Comparison of ENCODE assay signal across 7 cellular contexts in genomic region chr13:94302847-94303565, GRCh38.
DNase-seq lines count a peak whose midpoint lies in the region; ATAC-seq and TF ChIP-seq lines count a peak whose summit lies in the region.
"Not testable (repeated sequence)": the region's sequence is repeated elsewhere in the genome, so short reads cannot be mapped to it uniquely, and the experiment has no call there.

No MANE protein-coding gene starts in this region.

- H4K5ac ChIP-seq in H9 (ENCODE audit: insufficient read length, low read depth, low read length); mesendoderm (ENCODE audit: low read length): not testable (repeated sequence)

- H3K4me3 Mint-ChIP-seq in H9, WTC11: not testable (repeated sequence)
- peak overlapping the region; percentile 24 for H3K4me3 Mint-ChIP-seq in endodermal cell

- H3K9ac ChIP-seq in H9 (ENCODE audit: extremely low read depth, insufficient read length, low read length); endodermal cell (ENCODE audit: extremely low read depth, low read length, poor library complexity, severe bottlenecking); mesendoderm (ENCODE audit: low read length); neuronal stem cell (ENCODE audit: low read depth, low read length, poor library complexity): not testable (repeated sequence)

- H3K4me3 ChIP-seq in endodermal cell (ENCODE audit: low read length); mesendoderm (ENCODE audit: low read length); neuronal stem cell (ENCODE audit: low read length in 2 of 2): not testable (repeated sequence)

- H3K23me2 ChIP-seq in H9 (ENCODE audit: insufficient read length, low read depth, low read length, poor library complexity, severe bottlenecking), result not testable (repeated sequence)

- not testable (repeated sequence) for H2BK12ac ChIP-seq in H9 (ENCODE audit: insufficient read length, low read depth, low read length)
- peak overlapping the region; percentile 10 for H2BK12ac ChIP-seq in neuronal stem cell (ENCODE audit: low read length)

- not testable (repeated sequence) for H3K27me3 ChIP-seq in H9 (ENCODE audit: insufficient read depth, low read length); endodermal cell (ENCODE audit: control insufficient read depth, insufficient read depth, low read length, poor library complexity, severe bottlenecking); mesendoderm (ENCODE audit: insufficient read depth, low read length, poor library complexity); neuronal stem cell (ENCODE audit: control insufficient read depth in 3 of 3, insufficient read depth in 3 of 3, low read depth in 1 of 3, low read length in 3 of 3)

- H3K23ac ChIP-seq in H9 (ENCODE audit: insufficient read length, low read depth, low read length); mesendoderm (ENCODE audit: low read length); neuronal stem cell (ENCODE audit: low read depth, low read length, poor library complexity): not testable (repeated sequence)

- H2BK120ac ChIP-seq in H9 (ENCODE audit: low read depth, low read length, poor library complexity, severe bottlenecking); neuronal stem cell (ENCODE audit: low read depth, low read length): not testable (repeated sequence)
- peak overlapping the region; percentile 39 for H2BK120ac ChIP-seq in mesendoderm (ENCODE audit: low read depth, low read length)

- H3K36me3 Mint-ChIP-seq in H9 (ENCODE audit: insufficient read depth in 1 of 3, low read depth in 3 of 3); WTC11; endodermal cell (ENCODE audit: low read depth): not testable (repeated sequence)

- not testable (repeated sequence) for H4K20me1 ChIP-seq in H9 (ENCODE audit: control insufficient read depth, insufficient read depth, insufficient read length)

- H3K27ac Mint-ChIP-seq in H9 (peak overlapping the region in 2 of 3 experiments; percentile 16 to 33; a peak in 4 of 7 replicates), WTC11 (peak overlapping the region; percentile 89), endodermal cell (peak overlapping the region; percentile 87)

- H4K8ac ChIP-seq in H9 (replicated peaks; ENCODE audit: insufficient read length, low read depth, low read length); mesendoderm (ENCODE audit: low read depth, low read length); neuronal stem cell (ENCODE audit: low read depth, low read length): not testable (repeated sequence)

- not testable (repeated sequence) for H3K4me2 ChIP-seq in H9 (ENCODE audit: insufficient read depth, insufficient read length, low read length); mesendoderm (ENCODE audit: low read length); neuronal stem cell (ENCODE audit: insufficient read depth, low read length, poor library complexity, severe bottlenecking)

- WGBS in H9 (ENCODE audit: extremely low coverage, insufficient read length, low lambda C conversion rate), result no CpG with 5 or more reads among the region's 20 CpGs
- WGBS in endodermal cell (ENCODE audit: insufficient coverage in 1 of 2, insufficient read length in 1 of 2), 2 experiments, result 90 to 98% methylated on average over 12 to 20 of the region's 20 CpGs
- WGBS in mesendoderm (ENCODE audit: extremely low coverage, insufficient coverage, low lambda C conversion rate), result no CpG with 5 or more reads among the region's 20 CpGs
- WGBS in neuronal stem cell (ENCODE audit: extremely low coverage in 2 of 2, insufficient read length in 2 of 2, insufficient replicate concordance in 1 of 2), 2 donors, result no CpG with 5 or more reads among the region's 20 CpGs

- not testable (repeated sequence) for H4K91ac ChIP-seq in H9 (ENCODE audit: insufficient read length, low read depth, low read length); neuronal stem cell (ENCODE audit: low read depth, low read length, poor library complexity)

- not testable (repeated sequence) for H3K4ac ChIP-seq in H9 (ENCODE audit: low read depth, low read length); neuronal stem cell (ENCODE audit: low read length)
- H3K4ac ChIP-seq in mesendoderm (ENCODE audit: low read depth, low read length), result peak overlapping the region; percentile 95

- not testable (repeated sequence) for H3K79me1 ChIP-seq in H9 (ENCODE audit: insufficient read depth, low read depth, low read length, poor library complexity, severe bottlenecking); mesendoderm (ENCODE audit: low read length); neuronal stem cell (ENCODE audit: low read depth, low read length)

- peak; percentile 56 for DNase-seq in H9
- DNase-seq in NCI-H82 (lab: John Stamatoyannopoulos, UW), result peak; percentile 32
- not testable (repeated sequence) for DNase-seq in WTC11 (ENCODE audit: low spot score); neuronal stem cell (ENCODE audit: low spot score)
- peak; percentile 59 for DNase-seq in endodermal cell
- DNase-seq in islet precursor cell, result peak; percentile 63
- DNase-seq in mesendoderm, result peak; percentile 66

- not testable (repeated sequence) for H2BK5ac ChIP-seq in H9 (ENCODE audit: insufficient read length, low read length); mesendoderm (ENCODE audit: low read length); neuronal stem cell (ENCODE audit: low read length)

- not testable (repeated sequence) for H3K9me3 ChIP-seq in H9 (ENCODE audit: control insufficient read depth, low read depth, low read length); endodermal cell (ENCODE audit: control insufficient read depth, low read length); neuronal stem cell (replicated peaks in 1 of 2; ENCODE audit: control insufficient read depth in 2 of 2, insufficient read depth in 1 of 2, low read depth in 1 of 2, low read length in 2 of 2)

- not testable (repeated sequence) for H3T11ph ChIP-seq in H9 (ENCODE audit: low read length)

- H3K4me1 Mint-ChIP-seq in H9 (peaks cover 22 to 28% of the 10 kb centered on the region in 2 experiments), WTC11 (peaks cover 38% of the 10 kb centered on the region), endodermal cell (peaks cover 36% of the 10 kb centered on the region)

- H2BK15ac ChIP-seq in H9 (ENCODE audit: low read depth, low read length); mesendoderm (replicated peaks; ENCODE audit: low read depth); neuronal stem cell (ENCODE audit: low read length): not testable (repeated sequence)

- TF ChIP-seq CTCF in H9 (conservative IDR thresholded peaks at IDR 0.05); WTC11 (IDR thresholded peaks at IDR 0.05); endodermal cell (conservative IDR thresholded peaks at IDR 0.05): not testable (repeated sequence)

- not testable (repeated sequence) for H3K4me1 ChIP-seq in H9 (ENCODE audit: insufficient read depth, low read length); mesendoderm (ENCODE audit: control insufficient read depth, low read depth, low read length); neuronal stem cell (ENCODE audit: control insufficient read depth in 2 of 2, insufficient read depth in 1 of 2, low read depth in 1 of 2, low read length in 2 of 2)
- H3K4me1 ChIP-seq in endodermal cell (ENCODE audit: control insufficient read depth, insufficient read depth, low read length), result peaks cover 33% of the 10 kb centered on the region

- peak; percentile 50 for ATAC-seq in WTC11

- H3K56ac ChIP-seq in H9 (ENCODE audit: insufficient read length, low read depth, low read length), result not testable (repeated sequence)
- peak overlapping the region; percentile 43 for H3K56ac ChIP-seq in mesendoderm (ENCODE audit: low read length)

- CTCF ChIA-PET in WTC11 (lab: Charles Lee), result interaction anchor here (1.2 kb wide), 1 partner anchor 42 kb away, joined by 5 read pairs; no protein-coding TSS in a partner anchor

- H3K14ac ChIP-seq in H9 (ENCODE audit: insufficient read depth, low read length); neuronal stem cell (ENCODE audit: low read length): not testable (repeated sequence)

- H2AK5ac ChIP-seq in H9 (ENCODE audit: insufficient read length, low read length); mesendoderm (ENCODE audit: low read length); neuronal stem cell (ENCODE audit: low read depth, low read length): not testable (repeated sequence)

- not testable (repeated sequence) for H3K36me3 ChIP-seq in endodermal cell (ENCODE audit: control insufficient read depth, insufficient read depth, low read length); mesendoderm (ENCODE audit: control insufficient read depth, insufficient read depth, low read length); neuronal stem cell (replicated peaks in 1 of 2; ENCODE audit: control insufficient read depth in 2 of 2, insufficient read depth in 2 of 2, low read length in 2 of 2)

- H3K27ac ChIP-seq in H9 (ENCODE audit: insufficient read length, low read depth, low read length); endodermal cell (ENCODE audit: low read depth, low read length); neuronal stem cell (replicated peaks; ENCODE audit: low read length): not testable (repeated sequence)
- peak overlapping the region; percentile 43 for H3K27ac ChIP-seq in mesendoderm (ENCODE audit: low read depth, low read length)

- H2BK20ac ChIP-seq in H9 (ENCODE audit: low read depth, low read length, poor library complexity, severe bottlenecking), result not testable (repeated sequence)

- not testable (repeated sequence) for H2AFZ ChIP-seq in H9 (ENCODE audit: low read length); neuronal stem cell (ENCODE audit: low read length)

- H3K27me3 Mint-ChIP-seq in H9 (ENCODE audit: low read depth); WTC11 (ENCODE audit: low read depth); endodermal cell (ENCODE audit: insufficient read depth): not testable (repeated sequence)

- H3K9me3 Mint-ChIP-seq in H9, WTC11, endodermal cell: not testable (repeated sequence)

- not testable (repeated sequence) for H3K18ac ChIP-seq in H9 (ENCODE audit: insufficient read length, low read depth, low read length)
- H3K18ac ChIP-seq in mesendoderm (ENCODE audit: low read length) (peak overlapping the region; percentile 96), neuronal stem cell (ENCODE audit: low read length) (peak overlapping the region; percentile 85)

- POLR2A ChIA-PET in WTC11 (lab: Charles Lee), result not testable (repeated sequence)

- H3K79me2 ChIP-seq in H9 (ENCODE audit: insufficient read depth, low read length); mesendoderm (ENCODE audit: control insufficient read depth, insufficient read depth, low read length): not testable (repeated sequence)

Comparison
In these comparisons a context has a peak if more than half of its experiments do, and no peak if none do; other contexts are left out.
1. H3K27ac Mint-ChIP-seq: peak in every context shown above with its lines; median percentile 89 in WTC11; 87 in endodermal cell; 24 in H9.